Comparison of ENCODE assay signal across 11 cellular contexts in the genomic region with DNA sequence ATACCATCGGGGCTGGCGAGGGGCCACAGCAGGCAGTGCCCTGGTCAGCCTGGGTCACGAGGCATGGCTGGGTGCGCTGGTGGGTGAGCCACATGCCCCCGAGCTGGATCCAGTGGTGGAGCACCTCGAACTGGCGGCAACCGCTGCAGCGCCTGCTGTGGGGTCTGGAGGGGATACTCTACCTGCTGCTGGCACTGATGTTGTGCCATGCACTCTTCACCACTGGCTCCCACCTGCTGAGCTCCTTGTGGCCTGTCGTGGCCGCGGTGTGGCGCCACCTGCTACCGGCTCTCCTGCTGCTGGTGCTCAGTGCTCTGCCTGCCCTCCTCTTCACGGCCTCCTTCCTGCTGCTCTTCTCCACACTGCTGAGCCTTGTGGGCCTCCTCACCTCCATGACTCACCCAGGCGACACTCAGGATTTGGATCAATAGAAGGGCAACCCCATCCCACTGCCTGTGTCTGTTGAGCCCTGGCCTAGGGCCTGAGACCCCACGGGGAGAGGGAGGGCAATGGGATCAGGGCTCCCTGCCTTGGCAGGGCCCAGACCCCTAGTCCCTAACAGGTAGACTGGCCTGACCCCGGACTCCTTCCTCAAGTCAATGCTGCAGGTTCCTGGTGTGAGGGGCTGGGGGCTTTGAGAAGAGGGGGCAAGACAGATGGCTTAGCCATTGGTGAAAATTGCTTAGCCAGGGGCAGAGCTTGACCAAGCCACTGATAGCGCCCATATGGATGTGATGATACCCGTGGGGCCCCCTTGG. TPM values are rescaled to one million over a fixed set of nuclear protein-coding genes. Genes with fewer than 3 reads are reported as not detected.
DNase-seq lines count a peak whose midpoint lies in the region; ATAC-seq and TF ChIP-seq lines count a peak whose summit lies in the region.
"Had no signal": no experiment of that assay in that cellular context is flagged by ENCODE, and none has a peak within 500 bp of the region (broad histone marks: within the 10 kb centered on the region; RNA-seq: fewer than 3 reads in every experiment).

No MANE protein-coding gene starts in this region.

- H3F3A ChIP-seq in OCI-LY1 (ENCODE audit: insufficient read depth, low read length), result no peaks in the 10 kb centered on the region

- peaks cover 4 to 31% of the 10 kb centered on the region in 2 donors for H3K4me1 Mint-ChIP-seq in natural killer cell

- peak; percentile 25 to 52 (median 50) for ATAC-seq in natural killer cell
- no peak for ATAC-seq in HG03175 (IDR thresholded peaks at IDR 0.05; ENCODE audit: unreplicated experiment)
- ATAC-seq in GM18873 (IDR thresholded peaks at IDR 0.05; ENCODE audit: low FRiP score, unreplicated experiment), result no peak

- H3K9ac ChIP-seq in OCI-LY1 (ENCODE audit: low read length), result no peak overlapping the region

- no peak overlapping the region for H3K27ac Mint-ChIP-seq in natural killer cell
- H3K27ac Mint-ChIP-seq: activated B cell treated with CpG ODN at 0.5 μM for 24 hours had no signal

- TF ChIP-seq CTCF in GM13977 (IDR thresholded peaks at IDR 0.05; ENCODE audit: extremely low read depth, insufficient read depth, missing control alignments) (peak; percentile 8), OCI-LY1 (IDR thresholded peaks at IDR 0.05; ENCODE audit: low read length) (peak; percentile 51), natural killer cell (IDR thresholded peaks at IDR 0.05) (no peak)

- H3K27me3 Mint-ChIP-seq in natural killer cell (ENCODE audit: low read depth in 2 of 2), result peaks cover 17 to 35% of the 10 kb centered on the region in 2 donors

- no peak overlapping the region for H2AFZ ChIP-seq in OCI-LY1 (ENCODE audit: low read length)

- H3K27ac ChIP-seq in OCI-LY1 (ENCODE audit: low read depth, low read length, poor library complexity, severe bottlenecking), result no peak overlapping the region
- H3K27ac ChIP-seq: RWPE1 had no signal

- in situ Hi-C loops in GM13977 (cut with MboI; ENCODE audit: low pct_unique_long_range_greater_than_20kb, low sequenced_read_pairs, unreplicated experiment), result no loop called here

- H3K4me3 Mint-ChIP-seq in natural killer cell, result no peak overlapping the region
- H3K4me3 Mint-ChIP-seq: activated B cell treated with CpG ODN at 0.5 μM for 24 hours, neural crest cell had no signal

- H3K79me2 ChIP-seq in OCI-LY1 (ENCODE audit: insufficient read depth, low read length), result no peaks in the 10 kb centered on the region

- H3K4me2 ChIP-seq in OCI-LY1 (ENCODE audit: low read length), result no peak overlapping the region

- no peaks in the 10 kb centered on the region for H3K4me1 ChIP-seq in OCI-LY1 (ENCODE audit: insufficient read depth, low read length, severe bottlenecking)

- H3K9me3 ChIP-seq in OCI-LY1 (ENCODE audit: low read length), result no peaks in the 10 kb centered on the region

- intact Hi-C loops in natural killer cell (cut with micrococcal nuclease), result no loop called here

- H4K20me1 ChIP-seq in OCI-LY1 (ENCODE audit: insufficient read depth, low read length), result no peaks in the 10 kb centered on the region

- peaks cover 0 to 5% of the 10 kb centered on the region in 2 donors for H3K9me3 Mint-ChIP-seq in natural killer cell
- H3K9me3 Mint-ChIP-seq: neural crest cell had no signal

- no peak for DNase-seq in GM13977 (ENCODE audit: low spot score)
- DNase-seq in natural killer cell, result no peak
- DNase-seq in NCI-H82 treated with DMSO at 0.1 percent for 48 hours (lab: John Stamatoyannopoulos, UW; ENCODE audit: unreplicated experiment), result no peak
- DNase-seq: activated B cell treated with CpG ODN at 0.5 μM for 24 hours, NCI-H1694 had no signal

- H3K36me3 ChIP-seq in OCI-LY1 (ENCODE audit: insufficient read depth, low read length), result no peaks in the 10 kb centered on the region

- no peaks in the 10 kb centered on the region for H3K9me2 ChIP-seq in OCI-LY1 (ENCODE audit: low read depth, low read length)

- peaks cover 5% of the 10 kb centered on the region for H3K36me3 Mint-ChIP-seq in natural killer cell

- no peak overlapping the region for H3K4me3 ChIP-seq in OCI-LY1 (ENCODE audit: low read depth, low read length, poor library complexity, severe bottlenecking)

- 0 out of 2 replicates have a peak, but pooled peaks cover 4% of the 10 kb centered on the region for H3K27me3 ChIP-seq in OCI-LY1 (ENCODE audit: insufficient read depth, low read length)

RNA-seq across cellular contexts. Expression of gene TMEM239, which starts 0.6 kb away (rescaled TPM):
- not detected for total RNA-seq in natural killer cell
- total RNA-seq: activated B cell treated with CpG ODN at 0.5 μM for 24 hours, neural crest cell, temporal lobe had no signal

RNA-seq across cellular contexts. Expression of gene C20orf141, which starts 2.0 kb away (rescaled TPM):
- not detected for total RNA-seq in natural killer cell
- total RNA-seq: activated B cell treated with CpG ODN at 0.5 μM for 24 hours, neural crest cell, temporal lobe had no signal

RNA-seq across cellular contexts. Expression of gene CPXM1, which starts 16.3 kb away (rescaled TPM):
- total RNA-seq in natural killer cell, result 1 to 10 TPM in 2 of 3 donors, under 1 TPM in 1; 0.49 to 2.3 (median 1.5) TPM

RNA-seq across cellular contexts. Expression of gene PCED1A, which starts 23.7 kb away (rescaled TPM):
- total RNA-seq in natural killer cell, result 10 to 100 TPM; 70.3 to 76.5 (median 71.1) TPM

RNA-seq across cellular contexts. Expression of gene VPS16, which starts 23.8 kb away (rescaled TPM):
- total RNA-seq in natural killer cell, result 100 to 1,000 TPM; 108 to 118 (median 109) TPM

Comparison
In these comparisons a context has a peak if more than half of its experiments do, and no peak if none do; other contexts are left out.
1. ATAC-seq: peak in natural killer cell (3 of 3); none in HG03175 (single experiment) and GM18873 (single experiment).